28 cellular contexts compared by ENCODE assay signal in the genomic region with DNA sequence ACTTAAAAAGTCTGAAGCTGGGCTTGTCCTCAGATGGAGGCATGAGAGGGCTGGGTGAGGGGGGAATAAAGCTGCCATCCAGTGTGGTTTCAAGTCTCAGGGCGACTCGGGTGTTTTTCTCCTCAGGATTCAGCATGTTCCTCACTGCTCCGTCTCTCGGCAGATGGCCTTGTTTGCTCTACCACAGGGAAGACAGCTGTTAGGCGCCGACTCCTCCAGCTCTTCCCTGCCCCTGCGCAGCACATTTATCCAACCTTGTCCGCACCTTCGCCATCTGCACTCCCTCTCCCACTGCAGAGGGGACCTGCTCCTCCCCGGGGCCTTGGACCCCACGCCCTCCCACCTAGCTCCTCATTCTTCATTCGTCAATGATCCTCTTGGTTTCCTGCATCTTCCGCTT. TPM values are rescaled to one million over a fixed set of nuclear protein-coding genes. Genes with fewer than 3 reads are reported as not detected.
DNase-seq lines count a peak whose midpoint lies in the region; ATAC-seq and TF ChIP-seq lines count a peak whose summit lies in the region.
"Had no signal": no experiment of that assay in that cellular context is flagged by ENCODE, and none has a peak within 500 bp of the region (broad histone marks: within the 10 kb centered on the region; RNA-seq: fewer than 3 reads in every experiment).

No MANE protein-coding gene starts in this region.

- peaks cover 27% of the 10 kb centered on the region for H3K27me3 Mint-ChIP-seq in T-helper 17 cell
- peaks cover 41% of the 10 kb centered on the region for H3K27me3 Mint-ChIP-seq in progenitor cell of endocrine pancreas
- H3K27me3 Mint-ChIP-seq in activated T-cell treated with anti-CD3 and anti-CD28 coated beads, Interleukin-2, amount 50 U/mL, for 4 hours (ENCODE audit: low read depth) = peaks cover 15% of the 10 kb centered on the region

- H3K9me3 ChIP-seq in T-helper 17 cell (ENCODE audit: control insufficient read depth, low read length, poor library complexity, severe bottlenecking) = no peaks in the 10 kb centered on the region
- H3K9me3 ChIP-seq: A549, esophagus squamous epithelium, left ventricle myocardium inferior, right atrium auricular region, SJSA1, spleen had no signal

- DNase-seq in NCI-H748 (lab: John Stamatoyannopoulos, UW; ENCODE audit: unreplicated experiment) (peak; percentile 47), NCI-H748 treated with DMSO at 0.1 percent for 48 hours (lab: John Stamatoyannopoulos, UW) (no peak), NCI-H510A (lab: John Stamatoyannopoulos, UW) (peak; percentile 9), T-helper 17 cell (no peak), progenitor cell of endocrine pancreas (ENCODE audit: low spot score, unreplicated experiment) (no peak), amniotic stem cell (lab: John Stamatoyannopoulos, UW) (no peak)
- no peak for DNase-seq in activated T-cell treated with anti-CD3 and anti-CD28 coated beads, Interleukin-2, amount 50 U/mL, for 4 hours
- DNase-seq: activated CD4-positive, alpha-beta T cell treated with anti-CD3 and anti-CD28 coated beads for 36 hours; activated naive CD4-positive, alpha-beta T cell treated with anti-CD3 and anti-CD28 coated beads for 36 hours; activated T-cell treated with anti-CD3 and anti-CD28 coated beads, Interleukin-2, amount 50 U/mL, for 72 hours; COR-L47; left ventricle myocardium inferior; naive thymus-derived CD8-positive, alpha-beta T cell; NCI-H2107; NK-92 treated with Interleukin-12 subunit alpha and Interleukin-12 subunit beta, amount 100 ng/mL, for 24 hours; spleen; stimulated activated CD4-positive, alpha-beta T cell treated with anti-CD3 and anti-CD28 coated beads, Interleukin-2, amount 100 ng/mL, for 48 hours had no signal

- H3K4me3 Mint-ChIP-seq in T-helper 17 cell (no peak overlapping the region), progenitor cell of endocrine pancreas (ENCODE audit: low read depth) (no peak overlapping the region)
- H3K4me3 Mint-ChIP-seq in activated T-cell treated with anti-CD3 and anti-CD28 coated beads, Interleukin-2, amount 50 U/mL, for 4 hours = no peak overlapping the region
- H3K4me3 Mint-ChIP-seq: activated CD4-positive, alpha-beta T cell treated with anti-CD3 and anti-CD28 coated beads for 36 hours; activated naive CD4-positive, alpha-beta T cell treated with anti-CD3 and anti-CD28 coated beads for 36 hours; activated T-cell treated with anti-CD3 and anti-CD28 coated beads, Interleukin-2, amount 50 U/mL, for 72 hours; naive thymus-derived CD8-positive, alpha-beta T cell; stimulated activated effector memory CD8-positive, alpha-beta T cell treated with anti-CD3 and anti-CD28 coated beads, Interleukin-12 subunit alpha, Interleukin-12 subunit beta, amount 100 ng/mL, for 72 hours; T-helper 1 cell treated with Interleukin-12 subunit alpha and Interleukin-12 subunit beta and Interleukin-4 antibody, amounts not matched to agents 30 μg/mL and 1 μg/mL, for 36 hours had no signal

- ATAC-seq in T-helper 17 cell = no peak
- no peak for ATAC-seq in GM21526 (IDR thresholded peaks at IDR 0.05; ENCODE audit: low FRiP score, unreplicated experiment)
- no peak for ATAC-seq in activated T-cell treated with anti-CD3 and anti-CD28 coated beads, Interleukin-2, amount 50 U/mL, for 4 hours
- ATAC-seq: A549; activated CD4-positive, alpha-beta T cell treated with anti-CD3 and anti-CD28 coated beads for 36 hours; activated T-cell treated with anti-CD3 and anti-CD28 coated beads, Interleukin-2, amount 50 U/mL, for 72 hours; naive thymus-derived CD8-positive, alpha-beta T cell; Panc1; stimulated activated effector memory CD8-positive, alpha-beta T cell treated with anti-CD3 and anti-CD28 coated beads, Interleukin-12 subunit alpha, Interleukin-12 subunit beta, amount 100 ng/mL, for 72 hours had no signal

- no peaks in the 10 kb centered on the region for H3K9me3 Mint-ChIP-seq in progenitor cell of endocrine pancreas (ENCODE audit: low read depth)
- no peaks in the 10 kb centered on the region for H3K9me3 Mint-ChIP-seq in activated T-cell treated with anti-CD3 and anti-CD28 coated beads, Interleukin-2, amount 50 U/mL, for 4 hours
- H3K9me3 Mint-ChIP-seq: activated naive CD4-positive, alpha-beta T cell treated with anti-CD3 and anti-CD28 coated beads for 36 hours; activated T-cell treated with anti-CD3 and anti-CD28 coated beads, Interleukin-2, amount 50 U/mL, for 72 hours; naive thymus-derived CD8-positive, alpha-beta T cell; stimulated activated effector memory CD8-positive, alpha-beta T cell treated with anti-CD3 and anti-CD28 coated beads, Interleukin-12 subunit alpha, Interleukin-12 subunit beta, amount 100 ng/mL, for 72 hours; T-helper 1 cell treated with Interleukin-12 subunit alpha and Interleukin-12 subunit beta and Interleukin-4 antibody, amounts not matched to agents 30 μg/mL and 1 μg/mL, for 36 hours had no signal

- H3K4me1 Mint-ChIP-seq in T-helper 17 cell (peaks cover 9% of the 10 kb centered on the region), progenitor cell of endocrine pancreas (ENCODE audit: low read depth) (peaks cover 5% of the 10 kb centered on the region)
- peaks cover 6% of the 10 kb centered on the region for H3K4me1 Mint-ChIP-seq in activated T-cell treated with anti-CD3 and anti-CD28 coated beads, Interleukin-2, amount 50 U/mL, for 4 hours (ENCODE audit: low read depth)

- TF ChIP-seq CTCF in progenitor cell of endocrine pancreas (IDR thresholded peaks at IDR 0.05; ENCODE audit: unreplicated experiment) = no peak

- H3K27ac Mint-ChIP-seq in T-helper 17 cell = peak overlapping the region; percentile 41
- peak overlapping the region; percentile 46 for H3K27ac Mint-ChIP-seq in progenitor cell of endocrine pancreas
- H3K27ac Mint-ChIP-seq: activated CD4-positive, alpha-beta T cell treated with anti-CD3 and anti-CD28 coated beads for 36 hours; activated naive CD4-positive, alpha-beta T cell treated with anti-CD3 and anti-CD28 coated beads for 36 hours; activated T-cell treated with anti-CD3 and anti-CD28 coated beads, Interleukin-2, amount 50 U/mL, for 72 hours; stimulated activated effector memory CD8-positive, alpha-beta T cell treated with anti-CD3 and anti-CD28 coated beads, Interleukin-12 subunit alpha, Interleukin-12 subunit beta, amount 100 ng/mL, for 72 hours; T-helper 1 cell treated with Interleukin-12 subunit alpha and Interleukin-12 subunit beta and Interleukin-4 antibody, amounts not matched to agents 30 μg/mL and 1 μg/mL, for 36 hours had no signal

- no peaks in the 10 kb centered on the region for H3K36me3 Mint-ChIP-seq in T-helper 17 cell (ENCODE audit: low read depth)
- no peaks in the 10 kb centered on the region for H3K36me3 Mint-ChIP-seq in progenitor cell of endocrine pancreas (ENCODE audit: insufficient read depth)
- H3K36me3 Mint-ChIP-seq in activated T-cell treated with anti-CD3 and anti-CD28 coated beads, Interleukin-2, amount 50 U/mL, for 4 hours (ENCODE audit: insufficient read depth) = no peaks in the 10 kb centered on the region
- H3K36me3 Mint-ChIP-seq: naive thymus-derived CD8-positive, alpha-beta T cell; stimulated activated effector memory CD8-positive, alpha-beta T cell treated with anti-CD3 and anti-CD28 coated beads, Interleukin-12 subunit alpha, Interleukin-12 subunit beta, amount 100 ng/mL, for 72 hours had no signal

RNA-seq across cellular contexts. Expression of a gene that starts 16.6 kb away (rescaled TPM):
- total RNA-seq in T-helper 17 cell = 100 to 1,000 TPM in 1 of 2 donors, 10 to 100 TPM in 1; 76.4 to 117 TPM
- total RNA-seq in progenitor cell of endocrine pancreas = 142 and 192 TPM in 2 replicates
- 100 to 1,000 TPM in 2 of 3 donors, 10 to 100 TPM in 1; 89.0 to 139 (median 121) TPM for total RNA-seq in activated T-cell treated with anti-CD3 and anti-CD28 coated beads, Interleukin-2, amount 50 U/mL, for 4 hours

RNA-seq across cellular contexts. Expression of a gene that starts 35.5 kb away (rescaled TPM):
- total RNA-seq in T-helper 17 cell (not detected), progenitor cell of endocrine pancreas (not detected in 2 replicates)
- not detected for total RNA-seq in activated T-cell treated with anti-CD3 and anti-CD28 coated beads, Interleukin-2, amount 50 U/mL, for 4 hours
- total RNA-seq: activated CD4-positive, alpha-beta T cell treated with anti-CD3 and anti-CD28 coated beads for 36 hours; activated naive CD4-positive, alpha-beta T cell treated with anti-CD3 and anti-CD28 coated beads for 36 hours; activated T-cell treated with anti-CD3 and anti-CD28 coated beads, Interleukin-2, amount 50 U/mL, for 72 hours; esophagus squamous epithelium; frontal cortex; left ventricle myocardium inferior; naive thymus-derived CD8-positive, alpha-beta T cell; osteocyte; right atrium auricular region; SJSA1; spleen; temporal lobe had no signal

RNA-seq across cellular contexts. Expression of a gene that starts 59.7 kb away (rescaled TPM):
- total RNA-seq in T-helper 17 cell (100 to 1,000 TPM; 317 to 349 TPM), progenitor cell of endocrine pancreas (432 and 438 TPM in 2 replicates)
- 100 to 1,000 TPM in 2 of 3 donors, 10 to 100 TPM in 1; 92.6 to 113 (median 106) TPM for total RNA-seq in activated T-cell treated with anti-CD3 and anti-CD28 coated beads, Interleukin-2, amount 50 U/mL, for 4 hours

Comparison
In these comparisons a context has a peak if more than half of its experiments do, and no peak if none do; other contexts are left out.
1. DNase-seq: peak in NCI-H748 (single experiment) and NCI-H510A (single experiment); none in NCI-H748 treated with DMSO at 0.1 percent for 48 hours (single experiment), T-helper 17 cell (0 of 3), progenitor cell of endocrine pancreas (single experiment), activated T-cell treated with anti-CD3 and anti-CD28 coated beads, Interleukin-2, amount 50 U/mL, for 4 hours (single experiment) and amniotic stem cell (single experiment).